ENCODE assay signal across 1 cellular context in the genomic region with DNA sequence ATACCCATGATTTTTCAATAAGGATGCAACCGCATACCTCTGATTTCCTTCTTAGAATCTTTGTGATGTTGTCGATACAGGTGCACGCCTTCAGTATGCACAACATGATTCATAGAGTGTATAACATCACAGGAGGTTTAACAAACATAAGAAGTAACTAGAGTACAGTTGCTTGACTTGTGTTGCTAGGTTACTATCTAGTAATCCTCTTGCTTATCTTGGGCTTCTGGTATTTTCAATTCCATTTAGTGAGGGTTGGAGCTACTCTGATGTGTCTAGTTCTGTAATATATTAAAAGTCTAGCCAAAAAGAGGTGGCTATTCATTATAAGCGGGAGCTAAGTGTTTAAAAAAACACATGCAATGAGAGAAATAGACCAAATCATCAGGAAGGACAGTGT.
TF ChIP-seq lines count a peak whose summit lies in the region.

No MANE protein-coding gene starts in this region.

TF ChIP-seq in IMR-90, 13 proteins besides CTCF, POLR2A, EP300 and RAD21:
- no peak for TF ChIP-seq CHD1 (IDR thresholded peaks at IDR 0.05; ENCODE audit: low read depth, low read length)
- no peak for TF ChIP-seq MAFK (IDR thresholded peaks at IDR 0.05; ENCODE audit: low read depth, low read length)
- no peak for TF ChIP-seq SMC3 (IDR thresholded peaks at IDR 0.05; ENCODE audit: low read depth, low read length)
- TF ChIP-seq USF2 (IDR thresholded peaks at IDR 0.05; ENCODE audit: low read depth, low read length): no peak
- TF ChIP-seq MXI1 (IDR thresholded peaks at IDR 0.05; ENCODE audit: borderline replicate concordance, low read depth, low read length): no peak
- no peak for TF ChIP-seq ELK1 (IDR thresholded peaks at IDR 0.05; ENCODE audit: borderline replicate concordance, low read depth, low read length)
- no peak for TF ChIP-seq FOS (IDR thresholded peaks at IDR 0.05; ENCODE audit: low read depth, low read length)
- no peak for TF ChIP-seq RCOR1 (IDR thresholded peaks at IDR 0.05; ENCODE audit: insufficient replicate concordance, low read length)
- no peak for TF ChIP-seq CEBPB (IDR thresholded peaks at IDR 0.05; ENCODE audit: low read depth, low read length)
- TF ChIP-seq MAZ (IDR thresholded peaks at IDR 0.05; ENCODE audit: borderline replicate concordance, low read depth, low read length): no peak
- no peak for TF ChIP-seq RFX5 (IDR thresholded peaks at IDR 0.05; ENCODE audit: low read depth, low read length)
- TF ChIP-seq BHLHE40 (IDR thresholded peaks at IDR 0.05; ENCODE audit: low read depth, low read length): no peak
- TF ChIP-seq NFE2L2 (IDR thresholded peaks at IDR 0.05; ENCODE audit: low read depth, low read length): no peak
